8 cellular contexts compared by ENCODE assay signal in the genomic region with DNA sequence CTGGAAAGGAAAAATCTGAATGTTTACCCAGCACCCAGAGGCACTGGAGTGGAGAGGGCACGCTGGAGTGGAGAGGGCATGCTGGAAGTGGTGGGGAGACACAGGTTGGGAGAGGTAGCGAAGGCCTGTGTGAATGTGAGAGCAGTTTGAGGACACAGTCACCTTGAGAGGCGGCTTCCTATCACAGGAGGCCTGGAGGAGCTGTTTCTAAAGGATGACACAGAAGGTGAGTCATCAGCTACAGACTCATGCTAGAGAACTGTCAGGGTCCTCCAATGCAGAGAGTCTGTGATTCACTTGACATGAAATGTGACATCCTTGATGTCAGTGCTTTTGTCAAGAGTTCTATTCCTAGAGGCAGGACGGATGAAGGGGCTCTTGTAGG. TPM values are rescaled to one million over a fixed set of nuclear protein-coding genes. Genes with fewer than 3 reads are reported as not detected.
DNase-seq lines count a peak whose midpoint lies in the region; ATAC-seq and TF ChIP-seq lines count a peak whose summit lies in the region.

No MANE protein-coding gene starts in this region.

- peaks cover 7% of the 10 kb centered on the region for H3K36me3 Mint-ChIP-seq in activated naive CD8-positive, alpha-beta T cell treated with anti-CD3 and anti-CD28 coated beads, Interleukin-2, amount 50 U/mL, for 24 hours (ENCODE audit: low read depth)
- peaks cover 4% of the 10 kb centered on the region for H3K36me3 Mint-ChIP-seq in type B pancreatic cell

- ATAC-seq in activated naive CD8-positive, alpha-beta T cell treated with anti-CD3 and anti-CD28 coated beads, Interleukin-2, amount 50 U/mL, for 24 hours: peak; percentile 99
- ATAC-seq in GM18867 (IDR thresholded peaks at IDR 0.05; ENCODE audit: unreplicated experiment): no peak

- peak overlapping the region; percentile 85 for H3K27ac Mint-ChIP-seq in activated naive CD8-positive, alpha-beta T cell treated with anti-CD3 and anti-CD28 coated beads, Interleukin-2, amount 50 U/mL, for 24 hours
- H3K27ac Mint-ChIP-seq in type B pancreatic cell: peak overlapping the region; percentile 63

- DNase-seq in A172 (ENCODE audit: low spot score) (peak; percentile 85), HT1080 (ENCODE audit: low read depth) (peak; percentile 94), kidney tubule cell (ENCODE audit: low spot score) (peak; percentile 92), type B pancreatic cell (ENCODE audit: extremely low spot score, unreplicated experiment) (no peak), Kasumi-1 (lab: John Stamatoyannopoulos, UW) (no peak)
- peak; percentile 35 for DNase-seq in activated naive CD8-positive, alpha-beta T cell treated with anti-CD3 and anti-CD28 coated beads, Interleukin-2, amount 50 U/mL, for 24 hours
- no peak for DNase-seq in effector CD8-positive, alpha-beta T cell (lab: John Stamatoyannopoulos, UW)

- H3K9me3 Mint-ChIP-seq in activated naive CD8-positive, alpha-beta T cell treated with anti-CD3 and anti-CD28 coated beads, Interleukin-2, amount 50 U/mL, for 24 hours: no peaks in the 10 kb centered on the region
- no peaks in the 10 kb centered on the region for H3K9me3 Mint-ChIP-seq in type B pancreatic cell

- no peaks in the 10 kb centered on the region for H3K27me3 Mint-ChIP-seq in activated naive CD8-positive, alpha-beta T cell treated with anti-CD3 and anti-CD28 coated beads, Interleukin-2, amount 50 U/mL, for 24 hours
- H3K27me3 Mint-ChIP-seq in type B pancreatic cell: no peaks in the 10 kb centered on the region

- H3K4me3 Mint-ChIP-seq in activated naive CD8-positive, alpha-beta T cell treated with anti-CD3 and anti-CD28 coated beads, Interleukin-2, amount 50 U/mL, for 24 hours: no peak overlapping the region
- H3K4me3 Mint-ChIP-seq in type B pancreatic cell: no peak overlapping the region

- H3K4me1 Mint-ChIP-seq in activated naive CD8-positive, alpha-beta T cell treated with anti-CD3 and anti-CD28 coated beads, Interleukin-2, amount 50 U/mL, for 24 hours: peaks cover 38% of the 10 kb centered on the region
- H3K4me1 Mint-ChIP-seq in type B pancreatic cell (ENCODE audit: unreplicated experiment): peaks cover 11% of the 10 kb centered on the region

- TF ChIP-seq CTCF in type B pancreatic cell (conservative IDR thresholded peaks at IDR 0.05): no peak

RNA-seq across cellular contexts. Expression of a gene that starts 13.8 kb away (rescaled TPM):
- 0.33 and 0.96 TPM in 2 replicates for total RNA-seq in A172 (2014; rRNA removed; shearing (Covaris generic))
- 2.5 and 2.9 TPM in 2 replicates for total RNA-seq in HT1080 (2014; rRNA removed; shearing (Covaris generic))
- 0.72 and 0.78 TPM in 2 replicates for polyA plus RNA-seq in HT1080 (2015; cell fraction: cytosol; rRNA removed)
- polyA plus RNA-seq in HT1080 (2015; cell fraction: nucleus; rRNA removed): 1.6 and 1.8 TPM in 2 replicates
- 0.59 and 1.4 TPM in 2 replicates for total RNA-seq in type B pancreatic cell (ENCODE audit: low replicate concordance)

RNA-seq across cellular contexts. Expression of a gene that starts 18.8 kb away (rescaled TPM):
- 27.9 and 28.8 TPM in 2 replicates for total RNA-seq in A172 (2014; rRNA removed; shearing (Covaris generic))
- 62.2 and 72.3 TPM in 2 replicates for total RNA-seq in HT1080 (2014; rRNA removed; shearing (Covaris generic))
- 25.5 and 35.6 TPM in 2 replicates for polyA plus RNA-seq in HT1080 (2015; cell fraction: cytosol; rRNA removed)
- polyA plus RNA-seq in HT1080 (2015; cell fraction: nucleus; rRNA removed): 12.7 and 14.1 TPM in 2 replicates
- 51.9 and 68.8 TPM in 2 replicates for total RNA-seq in type B pancreatic cell (ENCODE audit: low replicate concordance)

RNA-seq across cellular contexts. Expression of a gene that starts 24.8 kb away (rescaled TPM):
- 3.3 and 3.5 TPM in 2 replicates for total RNA-seq in A172 (2014; rRNA removed; shearing (Covaris generic))
- total RNA-seq in HT1080 (2014; rRNA removed; shearing (Covaris generic)): 5.9 and 7.0 TPM in 2 replicates
- 15.5 and 17.2 TPM in 2 replicates for polyA plus RNA-seq in HT1080 (2015; cell fraction: cytosol; rRNA removed)
- 9.8 and 11.3 TPM in 2 replicates for polyA plus RNA-seq in HT1080 (2015; cell fraction: nucleus; rRNA removed)
- total RNA-seq in type B pancreatic cell (ENCODE audit: low replicate concordance): 39.2 and 41.5 TPM in 2 replicates

RNA-seq across cellular contexts. Expression of a gene that starts 26.1 kb away (rescaled TPM):
- total RNA-seq in A172 (2014; rRNA removed; shearing (Covaris generic)): 4.9 and 16.7 TPM in 2 replicates
- total RNA-seq in HT1080 (2014; rRNA removed; shearing (Covaris generic)): 3.3 and 3.5 TPM in 2 replicates
- 2.7 and 3.6 TPM in 2 replicates for polyA plus RNA-seq in HT1080 (2015; cell fraction: cytosol; rRNA removed)
- polyA plus RNA-seq in HT1080 (2015; cell fraction: nucleus; rRNA removed): 44.3 and 44.6 TPM in 2 replicates
- 20.2 and 26.1 TPM in 2 replicates for total RNA-seq in type B pancreatic cell (ENCODE audit: low replicate concordance)

RNA-seq across cellular contexts. Expression of a gene that starts 33.2 kb away (rescaled TPM):
- total RNA-seq in A172 (2014; rRNA removed; shearing (Covaris generic)): not detected in 2 replicates
- total RNA-seq in HT1080 (2014; rRNA removed; shearing (Covaris generic)): not detected in 2 replicates
- polyA plus RNA-seq in HT1080 (2015; cell fraction: cytosol; rRNA removed): 0.25 TPM in 1 of 2 replicates, not detected in the other
- 0.77 and 0.80 TPM in 2 replicates for polyA plus RNA-seq in HT1080 (2015; cell fraction: nucleus; rRNA removed)
- 0.80 and 1.1 TPM in 2 replicates for total RNA-seq in type B pancreatic cell (ENCODE audit: low replicate concordance)

Comparison
In these comparisons a context has a peak if more than half of its experiments do, and no peak if none do; other contexts are left out.
1. DNase-seq: peak in A172 (single experiment), HT1080 (single experiment), activated naive CD8-positive, alpha-beta T cell treated with anti-CD3 and anti-CD28 coated beads, Interleukin-2, amount 50 U/mL, for 24 hours (single experiment) and kidney tubule cell (single experiment); none in type B pancreatic cell (single experiment), Kasumi-1 (0 of 2) and effector CD8-positive, alpha-beta T cell (single experiment).